In the genomic region with DNA sequence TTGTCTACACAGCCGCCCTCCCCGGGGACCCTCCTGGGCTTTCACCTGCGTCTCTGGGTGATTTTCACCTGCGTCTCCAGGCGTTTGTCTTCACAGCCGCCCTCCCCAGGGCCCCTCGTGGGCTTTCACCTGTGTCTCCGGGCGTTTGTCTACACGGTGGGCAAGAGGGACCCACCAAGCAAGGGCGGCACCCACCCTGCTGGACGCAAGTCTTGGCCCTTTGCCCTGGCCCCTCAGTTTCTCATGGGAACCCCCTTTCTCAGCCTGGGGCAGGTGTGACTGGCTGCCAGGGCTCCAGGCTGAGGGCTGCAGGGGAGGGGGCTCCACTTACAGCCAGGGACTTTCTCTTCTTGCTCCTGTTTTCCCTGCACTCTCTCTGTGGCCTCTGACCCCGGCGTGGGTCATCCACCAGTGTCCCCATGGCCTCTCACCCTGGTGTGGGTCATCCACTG, we compare ENCODE assay signal across 20 cellular contexts.
"Had no signal": no experiment of that assay in that cellular context is flagged by ENCODE, and none has a peak within 500 bp of the region (broad histone marks: within the 10 kb centered on the region; RNA-seq: fewer than 3 reads in every experiment).

No MANE protein-coding gene starts in this region.

- DNase-seq: activated CD4-positive, alpha-beta T cell treated with anti-CD3 and anti-CD28 coated beads for 1 hour; activated CD4-positive, alpha-beta T cell treated with anti-CD3 and anti-CD28 coated beads, Interleukin-2, amount 50 U/mL, for 1 hour; activated CD8-positive, alpha-beta T cell treated with anti-CD3 and anti-CD28 coated beads, Interleukin-2, amount 10 ng/mL, durations not matched to agents 7 days and 5 days; activated naive CD8-positive, alpha-beta T cell treated with anti-CD3 and anti-CD28 coated beads for 36 hours; amygdala; cerebellar nuclear complex; cortex of kidney; islet precursor cell; stimulated activated CD4-positive, alpha-beta T cell treated with anti-CD3 and anti-CD28 coated beads, Interleukin-2, amount 100 ng/mL, for 24 hours; stomach; T-helper 1 cell; transverse colon had no signal

- H3K36me3 Mint-ChIP-seq: activated naive CD8-positive, alpha-beta T cell treated with anti-CD3 and anti-CD28 coated beads for 36 hours; mesothelial cell of epicardium; naive thymus-derived CD8-positive, alpha-beta T cell; stimulated activated effector memory CD8-positive, alpha-beta T cell treated with anti-CD3 and anti-CD28 coated beads, Interleukin-12 subunit alpha, Interleukin-12 subunit beta, amount 100 ng/mL, for 72 hours had no signal

- H3K4me3 Mint-ChIP-seq: activated CD8-positive, alpha-beta T cell treated with anti-CD3 and anti-CD28 coated beads, Interleukin-2, amount 10 ng/mL, durations not matched to agents 7 days and 5 days; activated naive CD8-positive, alpha-beta T cell treated with anti-CD3 and anti-CD28 coated beads for 36 hours; activated T-helper 1 cell treated with anti-CD3 and anti-CD28 coated beads, Interleukin-12 subunit alpha, Interleukin-12 subunit beta, Interleukin-2, Interleukin-4 antibody, amounts not matched to agents 30 ng/mL and 10 ng/mL and 1 ng/mL, durations not matched to agents 14 hours and 24 hours and 36 hours; mesothelial cell of epicardium; naive thymus-derived CD8-positive, alpha-beta T cell; neural progenitor cell; stimulated activated effector memory CD8-positive, alpha-beta T cell treated with anti-CD3 and anti-CD28 coated beads, Interleukin-12 subunit alpha, Interleukin-12 subunit beta, amount 100 ng/mL, for 72 hours had no signal

- H3K27ac Mint-ChIP-seq: activated CD8-positive, alpha-beta T cell treated with anti-CD3 and anti-CD28 coated beads, Interleukin-2, amount 10 ng/mL, durations not matched to agents 7 days and 5 days; activated naive CD8-positive, alpha-beta T cell treated with anti-CD3 and anti-CD28 coated beads for 36 hours; activated T-helper 1 cell treated with anti-CD3 and anti-CD28 coated beads, Interleukin-12 subunit alpha, Interleukin-12 subunit beta, Interleukin-2, Interleukin-4 antibody, amounts not matched to agents 30 ng/mL and 10 ng/mL and 1 ng/mL, durations not matched to agents 14 hours and 24 hours and 36 hours; mesothelial cell of epicardium; naive thymus-derived CD8-positive, alpha-beta T cell; neural progenitor cell; stimulated activated effector memory CD8-positive, alpha-beta T cell treated with anti-CD3 and anti-CD28 coated beads, Interleukin-12 subunit alpha, Interleukin-12 subunit beta, amount 100 ng/mL, for 72 hours had no signal

- H3K4me1 Mint-ChIP-seq: activated naive CD8-positive, alpha-beta T cell treated with anti-CD3 and anti-CD28 coated beads for 36 hours had no signal

- H3K9me3 Mint-ChIP-seq: activated naive CD8-positive, alpha-beta T cell treated with anti-CD3 and anti-CD28 coated beads for 36 hours; mesothelial cell of epicardium; naive thymus-derived CD8-positive, alpha-beta T cell; neural progenitor cell had no signal

- H3K4me1 ChIP-seq: heart left ventricle, prostate gland, suprapubic skin, transverse colon had no signal

- H3K4me3 ChIP-seq: heart left ventricle, neural progenitor cell, prostate gland, stomach, suprapubic skin, transverse colon had no signal

- H3K36me3 ChIP-seq: heart left ventricle, neural progenitor cell, prostate gland, stomach, suprapubic skin, transverse colon had no signal

- H3K9me3 ChIP-seq: heart left ventricle, prostate gland, stomach, suprapubic skin, transverse colon had no signal
